ENCODE assay signal across 8 cellular contexts in genomic region chr6:26235240-26235730, GRCh38.
DNase-seq lines count a peak whose midpoint lies in the region; ATAC-seq, FAIRE-seq and TF ChIP-seq lines count a peak whose summit lies in the region.

No MANE protein-coding gene starts in this region.

- CTCF ChIA-PET in PC-3 (lab: Charles Lee): interaction anchor here (1.2 kb wide), 1 partner anchor 210 kb away, joined by 3 read pairs; no protein-coding TSS in a partner anchor

- H3K9me2 ChIP-seq in PC-3 (replicated peaks; ENCODE audit: low read length): no peaks in the 10 kb centered on the region

- H3K14ac ChIP-seq in trophoblast cell (ENCODE audit: low read length): no peak overlapping the region

- H3K79me2 ChIP-seq in PC-3 (ENCODE audit: low read length) (no peaks in the 10 kb centered on the region), trophoblast cell (ENCODE audit: control insufficient read depth, insufficient read depth, low read length, poor library complexity) (peaks cover 7% of the 10 kb centered on the region)

- H3K36me3 ChIP-seq in PC-3 (ENCODE audit: low read depth, low read length) (no peaks in the 10 kb centered on the region), endodermal cell (ENCODE audit: control insufficient read depth, insufficient read depth, low read length) (no peaks in the 10 kb centered on the region), trophoblast cell (ENCODE audit: control insufficient read depth in 1 of 2, insufficient read depth in 2 of 2, low read length in 2 of 2) (no peaks in the 10 kb centered on the region), mucosa of descending colon (ENCODE audit: low read depth) (no peaks in the 10 kb centered on the region)

- TSS peak; percentile 38 for BruUV-seq in PC-3 (replicated peaks; lab: Mats Ljungman, UMichigan)

- H3K4me1 Mint-ChIP-seq in endodermal cell: peaks cover 8% of the 10 kb centered on the region

- H4K8ac ChIP-seq in trophoblast cell (ENCODE audit: low read depth, low read length): no peak overlapping the region

- H3K4me1 ChIP-seq in PC-3 (ENCODE audit: insufficient read depth, low read length) (peaks cover 35% of the 10 kb centered on the region), endodermal cell (ENCODE audit: control insufficient read depth, insufficient read depth, low read length) (no peaks in the 10 kb centered on the region), trophoblast cell (ENCODE audit: control insufficient read depth in 1 of 2, insufficient read depth in 2 of 2, low read length in 2 of 2) (peaks cover 2 to 3% of the 10 kb centered on the region in 2 experiments), mucosa of descending colon (ENCODE audit: low read depth) (peaks cover 3% of the 10 kb centered on the region)

- H3K4me2 ChIP-seq in PC-3 (ENCODE audit: low read length) (peak overlapping the region; percentile 81), trophoblast cell (ENCODE audit: low read length) (peak overlapping the region; percentile 71)

- H3K27me3 ChIP-seq in PC-3 (ENCODE audit: low read length) (no peaks in the 10 kb centered on the region), endodermal cell (ENCODE audit: control insufficient read depth, insufficient read depth, low read length, poor library complexity, severe bottlenecking) (peaks cover 10% of the 10 kb centered on the region), trophoblast cell (ENCODE audit: insufficient read depth, low read length) (no peaks in the 10 kb centered on the region)

- no peak for ATAC-seq in PC-3
- ATAC-seq in mucosa of descending colon: no peak
- no peak for ATAC-seq in omental fat pad (ENCODE audit: low FRiP score)

- 21 to 45% methylated on average over 5 of the region's 5 CpGs for WGBS in endodermal cell (ENCODE audit: insufficient coverage in 1 of 2, insufficient read length in 1 of 2), 2 experiments
- 100% methylated on average over 2 of the region's 5 CpGs for WGBS in trophoblast cell (ENCODE audit: extremely low coverage, insufficient coverage, insufficient read length)

- H4K20me1 ChIP-seq in PC-3 (ENCODE audit: low read length): no peaks in the 10 kb centered on the region

- peak overlapping the region; percentile 91 for H3K9ac ChIP-seq in PC-3 (ENCODE audit: low read length)
- H3K9ac ChIP-seq in endodermal cell (ENCODE audit: extremely low read depth, low read length, poor library complexity, severe bottlenecking): peak overlapping the region; percentile 56
- no peak overlapping the region for H3K9ac ChIP-seq in trophoblast cell (ENCODE audit: low read length)

- H2AFZ ChIP-seq in PC-3 (ENCODE audit: low read length) (peak overlapping the region; percentile 88), trophoblast cell (ENCODE audit: insufficient read depth, low read length, poor library complexity) (no peak overlapping the region)

- no peak overlapping the region for H2AK5ac ChIP-seq in trophoblast cell (ENCODE audit: low read length)

- peaks cover 3% of the 10 kb centered on the region for H3K27me3 Mint-ChIP-seq in endodermal cell (ENCODE audit: insufficient read depth)

- peaks cover 3% of the 10 kb centered on the region for H3K9me3 Mint-ChIP-seq in endodermal cell

- peaks cover 10% of the 10 kb centered on the region for H3K79me1 ChIP-seq in trophoblast cell (ENCODE audit: low read length)

- H2BK120ac ChIP-seq in trophoblast cell (ENCODE audit: insufficient read depth, low read length, poor library complexity): no peak overlapping the region

- no peak overlapping the region for H4K12ac ChIP-seq in trophoblast cell (ENCODE audit: low read depth, low read length)

- POLR2A ChIA-PET in PC-3 (lab: Charles Lee; ENCODE audit: unreplicated experiment): interaction anchor here (0.5 to 4.2 kb wide), 8 partner anchors 12 to 915 kb away, joined by 3 to 56 read pairs (median 10); a partner anchor contains a TSS

- no peak overlapping the region for H2BK5ac ChIP-seq in trophoblast cell (ENCODE audit: low read depth, low read length, poor library complexity)

- peak overlapping the region; percentile 87 for H3K27ac Mint-ChIP-seq in endodermal cell

- no peak overlapping the region for H2BK12ac ChIP-seq in trophoblast cell (ENCODE audit: low read length)

- DNase-seq in PC-3: peak; percentile 32
- DNase-seq in endodermal cell: no peak
- DNase-seq in trophoblast cell: no peak
- DNase-seq in mucosa of descending colon: no peak
- no peak for DNase-seq in frontal cortex (ENCODE audit: low spot score in 2 of 2)
- no peak for DNase-seq in omental fat pad (ENCODE audit: low spot score)
- DNase-seq in NCI-H2029 (lab: John Stamatoyannopoulos, UW): no peak

- H4K91ac ChIP-seq in trophoblast cell (ENCODE audit: low read depth, low read length): no peak overlapping the region

- H3K9me3 ChIP-seq in PC-3 (ENCODE audit: low read length) (no peaks in the 10 kb centered on the region), endodermal cell (ENCODE audit: control insufficient read depth, low read length) (no peaks in the 10 kb centered on the region), trophoblast cell (ENCODE audit: insufficient read depth, low read depth, low read length) (no peaks in the 10 kb centered on the region), mucosa of descending colon (no peaks in the 10 kb centered on the region)

- H3K18ac ChIP-seq in trophoblast cell (ENCODE audit: low read length): no peak overlapping the region

- no peaks in the 10 kb centered on the region for H3K36me3 Mint-ChIP-seq in endodermal cell (ENCODE audit: low read depth)

- H3K27ac ChIP-seq in PC-3 (ENCODE audit: low read length) (peak overlapping the region; percentile 79), endodermal cell (ENCODE audit: low read depth, low read length) (no peak overlapping the region), trophoblast cell (ENCODE audit: low read depth, low read length) (no peak overlapping the region)

- no peak for FAIRE-seq in frontal cortex (lab: Jason Lieb, UNC)

- no peak overlapping the region for H3K23ac ChIP-seq in trophoblast cell (ENCODE audit: low read length)

- no peak overlapping the region for H3K4ac ChIP-seq in trophoblast cell (ENCODE audit: low read depth, low read length)

- no peak for TF ChIP-seq CTCF in PC-3 (conservative IDR thresholded peaks at IDR 0.05; ENCODE audit: low read depth, low read length)
- TF ChIP-seq CTCF in endodermal cell (conservative IDR thresholded peaks at IDR 0.05): no peak
- TF ChIP-seq CTCF in mucosa of descending colon (IDR thresholded peaks at IDR 0.05): no peak
- TF ChIP-seq CTCF in omental fat pad (IDR thresholded peaks at IDR 0.05): no peak

- peak overlapping the region; percentile 63 for H3K4me3 ChIP-seq in GM08714 (ENCODE audit: low read length)
- H3K4me3 ChIP-seq in PC-3 (ENCODE audit: low read length): peak overlapping the region; percentile 68
- peak overlapping the region; percentile 81 for H3K4me3 ChIP-seq in endodermal cell (ENCODE audit: low read length)
- no peak overlapping the region for H3K4me3 ChIP-seq in trophoblast cell (ENCODE audit: low read depth, low read length)
- no peak overlapping the region for H3K4me3 ChIP-seq in mucosa of descending colon

- H3K4me3 Mint-ChIP-seq in endodermal cell: peak overlapping the region; percentile 64

- no peaks in the 10 kb centered on the region for H3F3A ChIP-seq in PC-3 (ENCODE audit: low read length, unreplicated experiment)

- intact Hi-C loops in PC-3 (cut with micrococcal nuclease): loop anchor here (1.0 to 2.0 kb wide), 2 partner anchors 14 to 50 kb away; a partner anchor contains a TSS
- intact Hi-C loops in mucosa of descending colon (cut with DNase I, micrococcal nuclease): no loop called here

Comparison
In these comparisons a context has a peak if more than half of its experiments do, and no peak if none do; other contexts are left out.
1. H3K4me3 ChIP-seq: peak in GM08714 (single experiment), PC-3 (single experiment) and endodermal cell (single experiment); none in trophoblast cell (single experiment) and mucosa of descending colon (single experiment).